Comparison of ENCODE assay signal across 1 cellular context in genomic region chr10:112913661-112914287, GRCh38.
TF ChIP-seq lines count a peak whose summit lies in the region.

No MANE protein-coding gene starts in this region.

TF ChIP-seq in SK-N-SH, 30 proteins besides CTCF, POLR2A, EP300 and RAD21 (continued from another document):
- TF ChIP-seq REST (IDR thresholded peaks at IDR 0.05; ENCODE audit: low read depth, low read length) (no peak), SIN3A (IDR thresholded peaks at IDR 0.05; ENCODE audit: borderline replicate concordance, low read depth, low read length) (no peak), TAF1 (IDR thresholded peaks at IDR 0.05; ENCODE audit: borderline replicate concordance, low read depth, low read length) (no peak), JUND (IDR thresholded peaks at IDR 0.05) (no peak), MAX (IDR thresholded peaks at IDR 0.05; ENCODE audit: low read depth) (no peak), TCF12 (IDR thresholded peaks at IDR 0.05) (no peak), RXRA (IDR thresholded peaks at IDR 0.05; ENCODE audit: borderline replicate concordance, low read depth) (no peak)
